In the genomic region with DNA sequence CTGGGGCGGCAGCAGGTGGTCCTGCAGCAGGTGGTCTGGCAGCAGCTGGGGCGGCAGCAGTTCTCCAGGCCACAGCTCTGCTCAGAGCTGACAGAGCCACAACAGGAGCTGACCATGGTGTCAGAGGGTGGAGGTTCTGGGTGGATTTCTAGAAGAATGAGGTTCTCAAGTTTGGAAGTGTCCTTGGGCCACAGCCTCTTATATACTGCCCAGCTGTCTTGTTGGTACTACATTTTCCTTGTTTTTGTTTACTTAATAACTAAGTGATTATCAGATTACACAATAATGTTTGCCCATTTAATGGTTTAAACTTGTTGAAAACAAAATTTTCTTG, we compare ENCODE assay signal across 35 cellular contexts. TPM values are rescaled to one million over a fixed set of nuclear protein-coding genes. Genes with fewer than 3 reads are reported as not detected.
"Had no signal": no experiment of that assay in that cellular context is flagged by ENCODE, and none has a peak within 500 bp of the region (broad histone marks: within the 10 kb centered on the region; RNA-seq: fewer than 3 reads in every experiment).

TSS of gene KRTAP4-5 (minus strand) at position 174 of the 334 bp plus-strand sequence. CDS start at position 116, 58 bp downstream.

- H3K27me3 Mint-ChIP-seq: activated naive CD4-positive, alpha-beta T cell treated with anti-CD3 and anti-CD28 coated beads, Interleukin-2, amount 50 U/mL, for 24 hours had no signal

- H3K27ac Mint-ChIP-seq: activated CD4-positive, alpha-beta T cell treated with anti-CD3 and anti-CD28 coated beads, Interleukin-2, amount 10 ng/mL, durations not matched to agents 24 days and 14 days; activated CD8-positive, alpha-beta T cell treated with anti-CD3 and anti-CD28 coated beads for 36 hours; activated naive CD4-positive, alpha-beta T cell treated with anti-CD3 and anti-CD28 coated beads, Interleukin-2, amount 50 U/mL, for 24 hours; activated naive CD8-positive, alpha-beta T cell treated with anti-CD3 and anti-CD28 coated beads, Interleukin-2, amount 10 ng/mL, durations not matched to agents 7 days and 5 days; activated T-cell treated with anti-CD3 and anti-CD28 coated beads, Interleukin-2, amount 50 U/mL, for 24 hours; activated T-helper 2 cell treated with anti-CD3 and anti-CD28 coated beads, Interferon-gamma antibody, Interleukin-2, Interleukin-4, amounts not matched to agents 10 μg/mL and 5 μg/mL and 100 μg/mL, durations not matched to agents 14 hours and 24 hours and 36 hours; T-helper 2 cell treated with Interferon-gamma antibody and Interleukin-4, amounts not matched to agents 5 μg/mL and 100 μg/mL, for 36 hours had no signal

- ATAC-seq: activated CD8-positive, alpha-beta T cell treated with anti-CD3 and anti-CD28 coated beads for 36 hours had no signal

- H3K36me3 ChIP-seq: ascending aorta, breast epithelium, MG63, Peyer's patch had no signal

- H3K27ac ChIP-seq: ascending aorta, breast epithelium, Peyer's patch had no signal

- H3K9me3 ChIP-seq: ascending aorta, breast epithelium, MG63, Peyer's patch had no signal

- H3K4me1 ChIP-seq: ascending aorta, breast epithelium, Peyer's patch had no signal

- DNase-seq: activated CD4-positive, alpha-beta T cell treated with anti-CD3 and anti-CD28 coated beads, Interleukin-2, amount 10 ng/mL, durations not matched to agents 24 days and 14 days; activated CD4-positive, alpha-beta T cell treated with anti-CD3 and anti-CD28 coated beads, Interleukin-2, amount 50 U/mL, for 4 hours; activated CD8-positive, alpha-beta T cell treated with anti-CD3 and anti-CD28 coated beads for 36 hours; activated gamma-delta T cell; activated naive CD4-positive, alpha-beta T cell treated with Interleukin-2 at 50 U/mL for 16 hours; activated naive CD8-positive, alpha-beta T cell treated with anti-CD3 and anti-CD28 coated beads, Interleukin-2, amount 10 ng/mL, durations not matched to agents 7 days and 5 days; activated T-cell treated with anti-CD3 and anti-CD28 coated beads, Interleukin-2, amount 50 U/mL, for 24 hours; amygdala; cerebellar nuclear complex; Karpas-422; MG63; NCI-H1048; NCI-H1105 treated with DMSO at 0.1 percent for 48 hours; NCI-H1436; NCI-H1694; NCI-H1930; NCI-H2081 treated with DMSO at 0.1 percent for 48 hours; NCI-H345; NCI-H524 treated with DMSO at 0.1 percent for 48 hours; NK-92 treated with Interleukin-12 subunit alpha and Interleukin-12 subunit beta, amount 100 ng/mL, for 24 hours; Peyer's patch; RPMI8226; SHP77 treated with DMSO at 0.1 percent for 48 hours; SW 1271 had no signal

- H3K4me3 Mint-ChIP-seq: activated CD4-positive, alpha-beta T cell treated with anti-CD3 and anti-CD28 coated beads, Interleukin-2, amount 10 ng/mL, durations not matched to agents 24 days and 14 days; activated CD8-positive, alpha-beta T cell treated with anti-CD3 and anti-CD28 coated beads for 36 hours; activated naive CD4-positive, alpha-beta T cell treated with anti-CD3 and anti-CD28 coated beads, Interleukin-2, amount 50 U/mL, for 24 hours; activated naive CD8-positive, alpha-beta T cell treated with anti-CD3 and anti-CD28 coated beads, Interleukin-2, amount 10 ng/mL, durations not matched to agents 7 days and 5 days; activated T-cell treated with anti-CD3 and anti-CD28 coated beads, Interleukin-2, amount 50 U/mL, for 24 hours; T-helper 2 cell treated with Interferon-gamma antibody and Interleukin-4, amounts not matched to agents 5 μg/mL and 100 μg/mL, for 36 hours had no signal

- H3K4me1 Mint-ChIP-seq: activated CD4-positive, alpha-beta T cell treated with anti-CD3 and anti-CD28 coated beads, Interleukin-2, amount 10 ng/mL, durations not matched to agents 24 days and 14 days; activated naive CD4-positive, alpha-beta T cell treated with anti-CD3 and anti-CD28 coated beads, Interleukin-2, amount 50 U/mL, for 24 hours; activated naive CD8-positive, alpha-beta T cell treated with anti-CD3 and anti-CD28 coated beads, Interleukin-2, amount 10 ng/mL, durations not matched to agents 7 days and 5 days had no signal

- H3K4me3 ChIP-seq: ascending aorta, breast epithelium, MG63, Peyer's patch had no signal

- H3K27me3 ChIP-seq: ascending aorta, breast epithelium, MG63, Peyer's patch had no signal

- H3K36me3 Mint-ChIP-seq: activated naive CD8-positive, alpha-beta T cell treated with anti-CD3 and anti-CD28 coated beads, Interleukin-2, amount 10 ng/mL, durations not matched to agents 7 days and 5 days had no signal

RNA-seq across cellular contexts. Expression of gene KRTAP4-5, which starts in this region (rescaled TPM):
- total RNA-seq: activated CD4-positive, alpha-beta T cell treated with anti-CD3 and anti-CD28 coated beads, Interleukin-2, amount 10 ng/mL, durations not matched to agents 24 days and 14 days; activated CD8-positive, alpha-beta memory T cell treated with anti-CD3 and anti-CD28 coated beads for 36 hours; activated CD8-positive, alpha-beta T cell treated with anti-CD3 and anti-CD28 coated beads for 36 hours; activated naive CD8-positive, alpha-beta T cell treated with anti-CD3 and anti-CD28 coated beads, Interleukin-2, amount 10 ng/mL, durations not matched to agents 7 days and 5 days; activated T-helper 2 cell treated with anti-CD3 and anti-CD28 coated beads, Interferon-gamma antibody, Interleukin-2, Interleukin-4, amounts not matched to agents 10 μg/mL and 5 μg/mL and 100 μg/mL, durations not matched to agents 14 hours and 24 hours and 36 hours; ascending aorta; breast epithelium; cardiac septum; NCI-H460; PC-3; Peyer's patch; T-helper 1 cell treated with Interleukin-12 subunit alpha and Interleukin-12 subunit beta and Interleukin-4 antibody, amounts not matched to agents 30 ng/mL and 1 ng/mL, for 36 hours had no signal
- polyA plus RNA-seq: adipose tissue had no signal
